8 cellular contexts compared by ENCODE assay signal in the genomic region with DNA sequence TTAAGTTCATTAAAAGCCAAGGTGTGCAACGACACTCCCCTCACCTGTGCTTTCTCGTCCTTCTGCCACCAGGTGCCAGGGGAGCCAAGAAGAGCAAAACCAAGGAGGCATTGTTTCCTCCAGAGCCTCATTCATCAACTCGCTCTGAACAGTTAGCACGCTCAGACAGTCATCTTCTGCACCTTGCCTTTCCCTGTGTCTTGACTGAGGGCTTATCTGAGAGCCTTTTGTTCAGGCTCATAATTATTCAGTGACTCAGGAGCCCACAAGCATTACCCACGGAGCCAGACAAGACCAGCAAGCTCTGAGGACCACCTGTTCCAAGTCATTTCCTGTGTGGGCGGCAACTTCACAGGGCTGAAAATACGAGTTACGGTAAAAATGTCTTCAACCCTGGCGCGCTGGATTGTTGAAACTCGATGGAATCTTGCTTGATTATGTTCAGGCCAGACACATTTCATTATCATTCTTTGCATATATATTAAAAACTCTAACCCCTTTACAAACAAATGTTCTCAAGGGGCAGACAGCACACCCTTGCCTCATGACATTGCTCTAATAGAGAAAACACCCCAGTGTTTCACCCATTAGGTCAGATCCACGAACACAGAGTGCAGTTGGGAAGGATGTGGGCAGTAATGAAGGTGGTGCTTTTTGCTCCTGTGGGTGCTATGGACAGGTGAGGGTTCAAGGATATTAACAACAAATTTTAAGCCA.
DNase-seq lines count a peak whose midpoint lies in the region; ATAC-seq lines count a peak whose summit lies in the region.

No MANE protein-coding gene starts in this region.

- DNase-seq in NCI-H2107 treated with DMSO at 0.1 percent for 48 hours (lab: John Stamatoyannopoulos, UW; ENCODE audit: unreplicated experiment) (peak; percentile 54), NCI-H2107 (lab: John Stamatoyannopoulos, UW) (no peak), islet precursor cell (peak; percentile 96), UCSD-AML1 (lab: John Stamatoyannopoulos, UW; ENCODE audit: unreplicated experiment) (no peak)
- peak; percentile 45 for DNase-seq in activated CD8-positive, alpha-beta memory T cell treated with anti-CD3 and anti-CD28 coated beads, Interleukin-2, amount 50 U/mL, for 1 hour (ENCODE audit: extremely low read depth)
- DNase-seq in stimulated activated naive CD8-positive, alpha-beta T cell treated with anti-CD3 and anti-CD28 coated beads, Interleukin-15, amount 100 ng/mL, for 72 hours: peak; percentile 67 to 76

- H3K27me3 Mint-ChIP-seq in stimulated activated naive CD8-positive, alpha-beta T cell treated with anti-CD3 and anti-CD28 coated beads, Interleukin-15, amount 100 ng/mL, for 72 hours: no peaks in the 10 kb centered on the region

- H3K9me3 Mint-ChIP-seq in stimulated activated naive CD8-positive, alpha-beta T cell treated with anti-CD3 and anti-CD28 coated beads, Interleukin-15, amount 100 ng/mL, for 72 hours: peaks cover 0 to 6% of the 10 kb centered on the region in 2 donors

- peaks cover 37% of the 10 kb centered on the region for H3K4me1 Mint-ChIP-seq in stimulated activated naive CD8-positive, alpha-beta T cell treated with anti-CD3 and anti-CD28 coated beads, Interleukin-15, amount 100 ng/mL, for 72 hours

- peak; percentile 97 for ATAC-seq in stimulated activated naive CD8-positive, alpha-beta T cell treated with anti-CD3 and anti-CD28 coated beads, Interleukin-15, amount 100 ng/mL, for 72 hours
- no peak for ATAC-seq in GM19328 (IDR thresholded peaks at IDR 0.05; ENCODE audit: unreplicated experiment)
- ATAC-seq in GM18868 (IDR thresholded peaks at IDR 0.05; ENCODE audit: unreplicated experiment): no peak

- H3K27ac Mint-ChIP-seq in stimulated activated naive CD8-positive, alpha-beta T cell treated with anti-CD3 and anti-CD28 coated beads, Interleukin-15, amount 100 ng/mL, for 72 hours: peak overlapping the region; percentile 75 to 82

- peak overlapping the region; percentile 67 to 71 for H3K4me3 Mint-ChIP-seq in stimulated activated naive CD8-positive, alpha-beta T cell treated with anti-CD3 and anti-CD28 coated beads, Interleukin-15, amount 100 ng/mL, for 72 hours

Comparison
In these comparisons a context has a peak if more than half of its experiments do, and no peak if none do; other contexts are left out.
1. DNase-seq: peak in NCI-H2107 treated with DMSO at 0.1 percent for 48 hours (single experiment), activated CD8-positive, alpha-beta memory T cell treated with anti-CD3 and anti-CD28 coated beads, Interleukin-2, amount 50 U/mL, for 1 hour (single experiment), islet precursor cell (single experiment) and stimulated activated naive CD8-positive, alpha-beta T cell treated with anti-CD3 and anti-CD28 coated beads, Interleukin-15, amount 100 ng/mL, for 72 hours (2 of 2); none in NCI-H2107 (single experiment) and UCSD-AML1 (single experiment).